Comparison of ENCODE assay signal across 8 cellular contexts in the genomic region with DNA sequence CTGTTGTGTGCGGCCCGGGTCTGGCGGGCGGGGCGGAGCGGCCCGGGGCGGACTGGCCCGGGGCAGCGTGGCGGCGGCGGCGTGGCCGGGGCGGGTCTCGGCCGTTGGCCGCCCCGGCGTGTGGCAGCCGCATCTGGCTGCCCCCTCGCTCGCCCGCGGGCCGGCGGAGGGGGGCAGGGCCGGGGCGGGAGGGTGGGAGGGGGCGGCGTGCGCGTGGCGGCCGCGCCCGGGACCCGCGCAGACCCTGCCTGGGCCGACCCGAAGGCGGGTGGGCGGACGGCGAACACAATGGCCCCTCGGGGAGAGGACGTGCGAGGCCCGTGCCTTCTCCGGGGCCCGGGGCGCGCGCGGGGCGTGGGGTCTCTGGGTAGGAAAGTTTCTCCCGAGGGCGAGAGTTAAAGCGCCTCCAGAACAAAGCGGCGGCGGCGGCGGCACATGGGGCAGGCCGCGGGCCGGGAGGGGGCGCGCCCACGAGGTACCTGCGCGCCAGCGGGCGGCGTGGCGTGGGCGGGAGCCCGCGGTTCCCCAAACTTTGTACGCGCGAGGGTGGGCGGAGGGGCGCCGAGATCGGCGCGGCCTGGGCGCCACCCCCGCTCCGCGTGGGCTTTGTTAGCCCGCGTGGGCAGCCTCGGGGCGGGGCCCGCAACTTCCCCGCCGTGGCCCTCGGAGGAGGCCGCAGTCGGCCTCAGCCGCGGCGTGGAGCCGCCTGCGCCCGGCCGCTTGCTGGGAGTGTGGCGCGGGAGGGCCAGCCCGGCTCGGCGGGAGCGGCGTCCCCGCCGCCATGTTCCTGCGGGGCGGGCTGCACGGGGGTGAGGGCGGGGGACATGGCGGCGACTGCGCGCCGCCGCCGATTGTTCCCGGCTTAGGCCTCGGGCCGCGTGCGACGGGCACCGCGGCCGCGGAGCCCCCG. TPM values are rescaled to one million over a fixed set of nuclear protein-coding genes. Genes with fewer than 3 reads are reported as not detected.
DNase-seq lines count a peak whose midpoint lies in the region; ATAC-seq lines count a peak whose summit lies in the region.

No MANE protein-coding gene starts in this region.

- peak; percentile 27 for DNase-seq in ACHN
- peak; percentile 56 to 64 (median 56) for DNase-seq in T-helper 17 cell
- DNase-seq in anterior cingulate cortex (lab: John Stamatoyannopoulos, UW) = peak in 40 of 58 donors; percentile 4 to 87 (median 53)
- DNase-seq in GOT3 (lab: John Stamatoyannopoulos, UW) = no peak

- peaks cover 8% of the 10 kb centered on the region for H3K4me1 Mint-ChIP-seq in T-helper 17 cell

- H3K4me1 ChIP-seq in skeletal muscle tissue (ENCODE audit: control insufficient read depth in 3 of 3, insufficient read depth in 3 of 3, low read length in 3 of 3) = peaks cover 3 to 16% (median 13%) of the 10 kb centered on the region in 3 donors

- H3K27me3 Mint-ChIP-seq in T-helper 17 cell = no peaks in the 10 kb centered on the region

- peak overlapping the region; percentile 78 for H3K27ac ChIP-seq in skeletal muscle tissue (ENCODE audit: low read depth, low read length)

- peak overlapping the region; percentile 31 for H3K4me3 Mint-ChIP-seq in T-helper 17 cell

- H3K36me3 ChIP-seq in skeletal muscle tissue (ENCODE audit: control insufficient read depth in 3 of 3, insufficient read depth in 3 of 3, low read length in 3 of 3) = peaks cover 0 to 14% (median 2%) of the 10 kb centered on the region in 3 donors

- H3K9ac ChIP-seq in skeletal muscle tissue (ENCODE audit: low read depth in 1 of 3, low read length in 3 of 3) = peak overlapping the region; percentile 73 to 89 (median 80)

- no peaks in the 10 kb centered on the region for H3K27me3 ChIP-seq in skeletal muscle tissue (ENCODE audit: control insufficient read depth in 3 of 3, insufficient read depth in 3 of 3, low read length in 3 of 3)

- H3K36me3 Mint-ChIP-seq in T-helper 17 cell (ENCODE audit: low read depth) = no peaks in the 10 kb centered on the region

- H3K4me3 ChIP-seq in iPS-11a (ENCODE audit: low read depth, low read length) = peak overlapping the region; percentile 77
- peak overlapping the region; percentile 48 to 83 (median 81) for H3K4me3 ChIP-seq in skeletal muscle tissue (ENCODE audit: low read length in 3 of 3)

- H3K9me3 ChIP-seq in T-helper 17 cell (ENCODE audit: control insufficient read depth, low read length, poor library complexity, severe bottlenecking) (no peaks in the 10 kb centered on the region), skeletal muscle tissue (ENCODE audit: control insufficient read depth in 3 of 3, low read length in 3 of 3) (no peaks in the 10 kb centered on the region)

- ATAC-seq in GM18873 (IDR thresholded peaks at IDR 0.05; ENCODE audit: low FRiP score, unreplicated experiment) (peak; percentile 19), HG03108 (IDR thresholded peaks at IDR 0.05; ENCODE audit: unreplicated experiment) (peak; percentile 30), T-helper 17 cell (peak; percentile 71)

- in situ Hi-C loops in ACHN (cut with HindIII; ENCODE audit: low pct_ligation_motif_present, low pct_unique_long_range_greater_than_20kb, low sequenced_read_pairs) = no loop called here

- H3K27ac Mint-ChIP-seq in T-helper 17 cell = no peak overlapping the region

RNA-seq across cellular contexts. Expression of a gene that starts 0.8 kb away (rescaled TPM):
- total RNA-seq in T-helper 17 cell = 1 to 10 TPM; 6.9 to 9.1 TPM
- total RNA-seq in skeletal muscle tissue = 16.7 TPM

RNA-seq across cellular contexts. Expression of a gene that starts 50.2 kb away (rescaled TPM):
- total RNA-seq in T-helper 17 cell (1 to 10 TPM in 1 of 2 donors, not detected in 1; 1.1 TPM), skeletal muscle tissue (6.3 TPM)

Comparison
In these comparisons a context has a peak if more than half of its experiments do, and no peak if none do; other contexts are left out.
1. ATAC-seq: peak in every context shown above with its lines; median percentile 71 in T-helper 17 cell; 30 in HG03108; 19 in GM18873.